Comparison of ENCODE assay signal across 32 cellular contexts in genomic region chr2:31243053-31243452, GRCh38. TPM values are rescaled to one million over a fixed set of nuclear protein-coding genes. Genes with fewer than 3 reads are reported as not detected.
"Had no signal": no experiment of that assay in that cellular context is flagged by ENCODE, and none has a peak within 500 bp of the region (broad histone marks: within the 10 kb centered on the region; RNA-seq: fewer than 3 reads in every experiment).

No MANE protein-coding gene starts in this region.

- H3K4me3 ChIP-seq: adrenal gland, ascending aorta, body of pancreas, breast epithelium, cardiac muscle cell had no signal

- H3K27me3 ChIP-seq: adrenal gland, ascending aorta, body of pancreas, brain microvascular endothelial cell, breast epithelium, cardiac muscle cell had no signal

- H3K9me3 ChIP-seq: adrenal gland, ascending aorta, body of pancreas, breast epithelium had no signal

- H3K4me1 ChIP-seq: body of pancreas, breast epithelium had no signal

- H3K36me3 ChIP-seq: breast epithelium, cardiac muscle cell had no signal

- DNase-seq: activated effector memory CD4-positive, alpha-beta T cell treated with anti-CD3 and anti-CD28 coated beads, Interleukin-2, amount 50 U/mL, for 16 hours; activated effector memory CD4-positive, alpha-beta T cell treated with Interleukin-2 at 50 U/mL for 16 hours; activated gamma-delta T cell; activated gamma-delta T cell treated with Interleukin-2 at 50 U/mL for 16 hours; activated naive CD4-positive, alpha-beta T cell; activated naive CD4-positive, alpha-beta T cell treated with anti-CD3 and anti-CD28 coated beads for 36 hours; activated naive CD4-positive, alpha-beta T cell treated with anti-CD3 and anti-CD28 coated beads, Interleukin-2, amount 10 ng/mL, durations not matched to agents 7 days and 5 days; activated naive CD4-positive, alpha-beta T cell treated with anti-CD3 and anti-CD28 coated beads, Interleukin-2, amount 50 U/mL, for 16 hours; activated naive CD4-positive, alpha-beta T cell treated with Interleukin-2 at 50 U/mL for 16 hours; activated naive CD8-positive, alpha-beta T cell treated with anti-CD3 and anti-CD28 coated beads for 36 hours; activated naive CD8-positive, alpha-beta T cell treated with anti-CD3 and anti-CD28 coated beads, Interleukin-2, amount 10 ng/mL, durations not matched to agents 7 days and 5 days; activated naive CD8-positive, alpha-beta T cell treated with anti-CD3 and anti-CD28 coated beads, Interleukin-2, amount 50 U/mL, for 24 hours; activated T-cell treated with anti-CD3 and anti-CD28 coated beads, Interleukin-2, amount 50 U/mL, for 1 hour; activated T-cell treated with anti-CD3 and anti-CD28 coated beads, Interleukin-2, amount 50 U/mL, for 24 hours; activated T-cell treated with anti-CD3 and anti-CD28 coated beads, Interleukin-2, amount 50 U/mL, for 4 hours; activated T-cell treated with anti-CD3 and anti-CD28 coated beads, Interleukin-2, amount 50 U/mL, for 48 hours; activated T-cell treated with anti-CD3 and anti-CD28 coated beads, Interleukin-2, amount 50 U/mL, for 72 hours; adrenal gland; amniotic stem cell; amygdala; anterior cingulate cortex; aorta; body of pancreas; brain microvascular endothelial cell; caudate nucleus; central memory CD4-positive, alpha-beta T cell; cerebellar nuclear complex had no signal

- ATAC-seq: activated naive CD4-positive, alpha-beta T cell treated with anti-CD3 and anti-CD28 coated beads, Interleukin-2, amount 50 U/mL, for 72 hours; activated naive CD8-positive, alpha-beta T cell treated with anti-CD3 and anti-CD28 coated beads, Interleukin-2, amount 50 U/mL, for 24 hours; activated T-cell treated with anti-CD3 and anti-CD28 coated beads, Interleukin-2, amount 50 U/mL, for 4 hours; activated T-cell treated with anti-CD3 and anti-CD28 coated beads, Interleukin-2, amount 50 U/mL, for 72 hours; activated T-helper 17 cell treated with anti-CD3 and anti-CD28 coated beads, Interleukin-2, amount 50 U/mL, for 72 hours; body of pancreas had no signal

- H3K27ac ChIP-seq: adrenal gland, ascending aorta, body of pancreas, brain microvascular endothelial cell, breast epithelium, cardiac muscle cell had no signal

RNA-seq across cellular contexts. Expression of gene CAPN14, which starts 25.7 kb away (rescaled TPM):
- total RNA-seq: ascending aorta, body of pancreas had no signal
